Comparison of ENCODE assay signal across 30 cellular contexts in the genomic region with DNA sequence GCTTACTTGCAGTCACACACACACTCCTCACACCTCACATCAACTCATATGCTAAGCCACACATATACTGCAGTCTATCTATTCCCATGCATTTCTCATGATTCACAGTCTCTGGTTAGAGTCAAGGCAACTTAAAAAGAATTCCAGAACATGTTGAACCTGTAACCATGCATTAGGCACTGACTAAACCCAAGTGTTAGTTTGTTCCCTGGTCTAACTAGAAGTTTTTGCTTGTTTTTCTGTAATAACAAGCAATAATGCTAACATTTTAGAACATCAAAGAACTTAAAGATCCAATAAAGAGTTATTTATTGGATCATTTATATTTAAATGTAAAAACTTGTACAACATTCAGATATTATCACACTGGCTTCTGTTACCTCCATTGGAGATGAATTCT.
"Had no signal": no experiment of that assay in that cellular context is flagged by ENCODE, and none has a peak within 500 bp of the region (broad histone marks: within the 10 kb centered on the region; RNA-seq: fewer than 3 reads in every experiment).

No MANE protein-coding gene starts in this region.

- H3K4me1 Mint-ChIP-seq: activated B cell treated with CpG ODN at 0.5 μM for 24 hours; activated CD4-positive, alpha-beta T cell treated with anti-CD3 and anti-CD28 coated beads, Interleukin-2, amount 10 ng/mL, durations not matched to agents 24 days and 14 days; activated naive CD8-positive, alpha-beta T cell treated with anti-CD3 and anti-CD28 coated beads, Interleukin-2, amount 10 ng/mL, durations not matched to agents 7 days and 5 days had no signal

- H3K27ac ChIP-seq: adrenal gland, breast epithelium, SK-N-MC had no signal

- H3K36me3 Mint-ChIP-seq: activated CD4-positive, alpha-beta memory T cell treated with anti-CD3 and anti-CD28 coated beads for 36 hours; activated naive CD8-positive, alpha-beta T cell treated with anti-CD3 and anti-CD28 coated beads, Interleukin-2, amount 10 ng/mL, durations not matched to agents 7 days and 5 days had no signal

- H3K27me3 ChIP-seq: adrenal gland, breast epithelium, MG63 had no signal

- H3K4me3 Mint-ChIP-seq: activated B cell treated with CpG ODN at 0.5 μM for 24 hours; activated CD4-positive, alpha-beta memory T cell treated with anti-CD3 and anti-CD28 coated beads for 36 hours; activated CD4-positive, alpha-beta T cell treated with anti-CD3 and anti-CD28 coated beads, Interleukin-2, amount 10 ng/mL, durations not matched to agents 24 days and 14 days; activated naive CD8-positive, alpha-beta T cell treated with anti-CD3 and anti-CD28 coated beads, Interleukin-2, amount 10 ng/mL, durations not matched to agents 7 days and 5 days had no signal

- H3K27me3 Mint-ChIP-seq: activated B cell treated with CpG ODN at 0.5 μM for 24 hours; activated CD4-positive, alpha-beta memory T cell treated with anti-CD3 and anti-CD28 coated beads for 36 hours; activated CD4-positive, alpha-beta T cell treated with anti-CD3 and anti-CD28 coated beads, Interleukin-2, amount 10 ng/mL, durations not matched to agents 24 days and 14 days; activated naive CD8-positive, alpha-beta T cell treated with anti-CD3 and anti-CD28 coated beads, Interleukin-2, amount 10 ng/mL, durations not matched to agents 7 days and 5 days had no signal

- H3K27ac Mint-ChIP-seq: activated B cell treated with CpG ODN at 0.5 μM for 24 hours; activated CD4-positive, alpha-beta memory T cell treated with anti-CD3 and anti-CD28 coated beads for 36 hours; activated CD4-positive, alpha-beta T cell treated with anti-CD3 and anti-CD28 coated beads, Interleukin-2, amount 10 ng/mL, durations not matched to agents 24 days and 14 days; activated naive CD8-positive, alpha-beta T cell treated with anti-CD3 and anti-CD28 coated beads, Interleukin-2, amount 10 ng/mL, durations not matched to agents 7 days and 5 days; activated T-helper 2 cell treated with anti-CD3 and anti-CD28 coated beads, Interferon-gamma antibody, Interleukin-2, Interleukin-4, amounts not matched to agents 10 μg/mL and 5 μg/mL and 100 μg/mL, durations not matched to agents 14 hours and 24 hours and 36 hours had no signal

- ATAC-seq: Right ventricle myocardium inferior had no signal

- H3K36me3 ChIP-seq: adrenal gland, breast epithelium, MG63 had no signal

- H3K4me1 ChIP-seq: adrenal gland, breast epithelium had no signal

- H3K9me3 Mint-ChIP-seq: activated B cell treated with CpG ODN at 0.5 μM for 24 hours; activated CD4-positive, alpha-beta T cell treated with anti-CD3 and anti-CD28 coated beads, Interleukin-2, amount 10 ng/mL, durations not matched to agents 24 days and 14 days; activated naive CD8-positive, alpha-beta T cell treated with anti-CD3 and anti-CD28 coated beads, Interleukin-2, amount 10 ng/mL, durations not matched to agents 7 days and 5 days had no signal

- H3K4me3 ChIP-seq: adrenal gland, breast epithelium, MG63, SK-N-MC had no signal

- H3K9me3 ChIP-seq: adrenal gland, breast epithelium had no signal

- DNase-seq: activated B cell treated with CpG ODN at 0.5 μM for 24 hours; activated CD4-positive, alpha-beta memory T cell treated with anti-CD3 and anti-CD28 coated beads for 36 hours; activated CD4-positive, alpha-beta T cell treated with anti-CD3 and anti-CD28 coated beads for 1 hour; activated CD4-positive, alpha-beta T cell treated with anti-CD3 and anti-CD28 coated beads, Interleukin-2, amount 10 ng/mL, durations not matched to agents 24 days and 14 days; activated naive CD4-positive, alpha-beta T cell treated with anti-CD3 and anti-CD28 coated beads, Interleukin-2, amount 50 U/mL, for 16 hours; activated naive CD8-positive, alpha-beta T cell treated with anti-CD3 and anti-CD28 coated beads, Interleukin-2, amount 10 ng/mL, durations not matched to agents 7 days and 5 days; activated T-cell treated with anti-CD3 and anti-CD28 coated beads for 4 hours; activated T-cell treated with anti-CD3 and anti-CD28 coated beads, Interleukin-2, amount 50 U/mL, for 48 hours; adrenal gland; aorta; central memory CD4-positive, alpha-beta T cell; KG1; MG63; MV-4-11; NCI-H1092 treated with DMSO at 0.1 percent for 48 hours; NCI-H1417 treated with DMSO at 0.1 percent for 48 hours; NCI-H1694; NCI-H2029; NCI-H2107; NCI-H2171 treated with DMSO at 0.1 percent for 48 hours; NCI-H345; NCI-H510A; NCI-H526 treated with DMSO at 0.1 percent for 48 hours; NCI-H82; RPMI8226; T-helper 1 cell had no signal
